Comparison of ENCODE assay signal across 9 cellular contexts in the genomic region with DNA sequence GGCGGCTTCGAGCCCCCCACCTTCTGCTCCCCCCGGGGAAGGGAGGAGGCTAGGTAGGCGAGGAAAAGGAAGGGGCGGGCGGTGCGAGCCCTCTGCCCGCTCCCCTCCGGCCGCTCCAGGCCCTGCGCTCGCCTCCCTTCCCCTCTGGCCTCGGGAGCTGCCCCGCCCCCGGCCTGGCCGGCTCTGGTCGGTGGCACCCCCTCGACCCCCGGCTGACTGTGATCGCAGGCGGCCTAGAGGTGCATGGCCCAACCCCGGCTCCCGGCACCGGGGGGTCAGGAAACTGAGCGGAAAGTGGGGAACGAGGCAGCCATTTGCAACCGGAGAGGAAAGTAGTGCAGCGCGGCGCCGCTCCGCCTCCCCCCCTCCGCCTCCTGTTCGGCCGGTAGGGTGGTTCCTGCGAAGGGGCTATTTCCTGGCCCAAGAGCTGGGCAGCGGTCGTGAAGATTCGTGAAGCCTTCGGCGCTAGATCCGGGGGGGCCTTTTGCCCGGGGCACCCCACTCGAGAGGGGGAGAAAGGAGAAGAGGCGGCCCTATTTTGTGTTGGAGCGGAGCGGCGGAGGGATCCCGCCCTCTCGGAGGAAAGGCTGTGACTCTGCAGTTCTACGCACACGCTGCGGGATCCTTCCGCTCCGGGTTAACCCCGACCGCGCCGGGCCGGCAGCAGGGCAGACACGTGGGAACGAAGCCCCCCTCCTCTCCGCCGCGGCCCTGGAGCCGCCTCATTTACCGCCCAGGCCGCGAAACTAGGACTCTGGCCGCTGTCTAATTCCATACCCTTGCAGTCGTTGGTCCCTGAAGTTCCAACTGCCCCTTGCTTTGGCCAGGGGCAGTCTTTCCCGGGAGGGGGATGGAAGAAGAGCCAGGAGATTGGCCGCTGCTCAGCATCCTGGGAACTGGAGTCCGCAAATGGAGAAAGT. TPM values are rescaled to one million over a fixed set of nuclear protein-coding genes. Genes with fewer than 3 reads are reported as not detected.
DNase-seq lines count a peak whose midpoint lies in the region; ATAC-seq, FAIRE-seq and TF ChIP-seq lines count a peak whose summit lies in the region.
"Had no signal": no experiment of that assay in that cellular context is flagged by ENCODE, and none has a peak within 500 bp of the region (broad histone marks: within the 10 kb centered on the region; RNA-seq: fewer than 3 reads in every experiment).

A gene with protein sequence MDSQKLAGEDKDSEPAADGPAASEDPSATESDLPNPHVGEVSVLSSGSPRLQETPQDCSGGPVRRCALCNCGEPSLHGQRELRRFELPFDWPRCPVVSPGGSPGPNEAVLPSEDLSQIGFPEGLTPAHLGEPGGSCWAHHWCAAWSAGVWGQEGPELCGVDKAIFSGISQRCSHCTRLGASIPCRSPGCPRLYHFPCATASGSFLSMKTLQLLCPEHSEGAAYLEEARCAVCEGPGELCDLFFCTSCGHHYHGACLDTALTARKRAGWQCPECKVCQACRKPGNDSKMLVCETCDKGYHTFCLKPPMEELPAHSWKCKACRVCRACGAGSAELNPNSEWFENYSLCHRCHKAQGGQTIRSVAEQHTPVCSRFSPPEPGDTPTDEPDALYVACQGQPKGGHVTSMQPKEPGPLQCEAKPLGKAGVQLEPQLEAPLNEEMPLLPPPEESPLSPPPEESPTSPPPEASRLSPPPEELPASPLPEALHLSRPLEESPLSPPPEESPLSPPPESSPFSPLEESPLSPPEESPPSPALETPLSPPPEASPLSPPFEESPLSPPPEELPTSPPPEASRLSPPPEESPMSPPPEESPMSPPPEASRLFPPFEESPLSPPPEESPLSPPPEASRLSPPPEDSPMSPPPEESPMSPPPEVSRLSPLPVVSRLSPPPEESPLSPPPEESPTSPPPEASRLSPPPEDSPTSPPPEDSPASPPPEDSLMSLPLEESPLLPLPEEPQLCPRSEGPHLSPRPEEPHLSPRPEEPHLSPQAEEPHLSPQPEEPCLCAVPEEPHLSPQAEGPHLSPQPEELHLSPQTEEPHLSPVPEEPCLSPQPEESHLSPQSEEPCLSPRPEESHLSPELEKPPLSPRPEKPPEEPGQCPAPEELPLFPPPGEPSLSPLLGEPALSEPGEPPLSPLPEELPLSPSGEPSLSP (N-terminal part only) (minus strand): TSS at position 558 of the 920 bp plus-strand sequence. CDS start 5,470 bp downstream, outside the sequence.

- H3K9ac ChIP-seq in HUES6 (ENCODE audit: low read length) (peak within 1 kb of the TSS; percentile 97), OCI-LY1 (ENCODE audit: low read length) (peak within 1 kb of the TSS; percentile 89), endothelial cell of umbilical vein (replicated peaks; ENCODE audit: extremely low read depth, insufficient read depth, low read length) (peak within 1 kb of the TSS; percentile 97)

- H3F3A ChIP-seq in OCI-LY1 (ENCODE audit: insufficient read depth, low read length) = no peaks in the 10 kb centered on the region

- H3K27ac ChIP-seq in HUES6 (ENCODE audit: low read depth, low read length) = peak within 1 kb of the TSS; percentile 100
- peak within 1 kb of the TSS; percentile 70 for H3K27ac ChIP-seq in OCI-LY1 (ENCODE audit: low read depth, low read length, poor library complexity, severe bottlenecking)
- peak within 1 kb of the TSS; percentile 93 for H3K27ac ChIP-seq in endothelial cell of umbilical vein (ENCODE audit: insufficient read depth, low read depth, low read length)

- H3K4me2 ChIP-seq in OCI-LY1 (ENCODE audit: low read length) (peak within 1 kb of the TSS; percentile 99), endothelial cell of umbilical vein (ENCODE audit: insufficient read depth, low read length) (peak within 1 kb of the TSS; percentile 96)

- H3K9me2 ChIP-seq in OCI-LY1 (ENCODE audit: low read depth, low read length) = no peaks in the 10 kb centered on the region

- peaks cover 48% of the 10 kb centered on the region for H3K79me2 ChIP-seq in OCI-LY1 (ENCODE audit: insufficient read depth, low read length)
- peaks cover 54% of the 10 kb centered on the region for H3K79me2 ChIP-seq in endothelial cell of umbilical vein (ENCODE audit: control insufficient read depth, insufficient read depth, low read length)

- peak; percentile 85 for TF ChIP-seq POLR2A in endothelial cell of umbilical vein (IDR thresholded peaks at IDR 0.05; ENCODE audit: low read depth, low read length)

- peak; percentile 39 for DNase-seq in BJ (ENCODE audit: low read depth)
- DNase-seq in activated CD8-positive, alpha-beta memory T cell treated with anti-CD3 and anti-CD28 coated beads, Interleukin-2, amount 50 U/mL, for 4 hours = peak; percentile 89
- peak; percentile 92 for DNase-seq in endothelial cell of umbilical vein (ENCODE audit: low read depth, low spot score)
- DNase-seq in midbrain (lab: John Stamatoyannopoulos, UW) = peak; percentile 92
- peak; percentile 79 to 83 for DNase-seq in stimulated activated CD8-positive, alpha-beta memory T cell treated with anti-CD3 and anti-CD28 coated beads, Interleukin-15, amount 100 ng/mL, for 48 hours (ENCODE audit: low read depth in 2 of 2)

- H3K27me3 ChIP-seq in BJ (ENCODE audit: control insufficient read depth, insufficient read depth, low read length) = no peaks in the 10 kb centered on the region
- no peaks in the 10 kb centered on the region for H3K27me3 ChIP-seq in HUES6 (ENCODE audit: control insufficient read depth, insufficient read depth, low read length)
- H3K27me3 ChIP-seq in OCI-LY1 (ENCODE audit: insufficient read depth, low read length) = no peaks in the 10 kb centered on the region
- no peaks in the 10 kb centered on the region for H3K27me3 ChIP-seq in endothelial cell of umbilical vein (ENCODE audit: control insufficient read depth in 2 of 2, insufficient read depth in 2 of 2, low read length in 2 of 2)

- dilution Hi-C loops in endothelial cell of umbilical vein (cut with MboI; ENCODE audit: extremely low pct_ligation_motif_present, low sequenced_read_pairs) = no loop called here

- intact Hi-C loops in endothelial cell of umbilical vein (cut with micrococcal nuclease) = loop anchor here (2.0 kb wide), 1 partner anchor 42 kb away; the partner anchor contains the start of gene PRKAG1

- no peaks in the 10 kb centered on the region for H3K36me3 ChIP-seq in BJ (ENCODE audit: control insufficient read depth, insufficient read depth, low read length)
- 0 out of 2 replicates have a peak, but pooled peaks cover 4% of the 10 kb centered on the region for H3K36me3 ChIP-seq in HUES6 (ENCODE audit: control insufficient read depth, insufficient read depth, low read length)
- peaks cover 3% of the 10 kb centered on the region; the same call in 1 of the 2 replicates for H3K36me3 ChIP-seq in OCI-LY1 (ENCODE audit: insufficient read depth, low read length)
- no peaks in the 10 kb centered on the region for H3K36me3 ChIP-seq in endothelial cell of umbilical vein (ENCODE audit: control insufficient read depth in 2 of 2, extremely low read depth in 1 of 2, insufficient read depth in 2 of 2, low read length in 2 of 2)

- POLR2A ChIA-PET in BJ (lab: Charles Lee) (no interaction called here), endothelial cell of umbilical vein (lab: Charles Lee) (interaction anchor here (1.0 kb wide), 1 partner anchor 50 kb away, joined by 3 read pairs; the partner anchor contains the start of gene LMBR1L)

- BruUV-seq in endothelial cell of umbilical vein (replicated peaks; lab: Mats Ljungman, UMichigan) = TSS peak; percentile 16

- CTCF ChIA-PET in BJ (lab: Yijun Ruan, JAX) = interaction anchor here (1.4 to 2.7 kb wide), 4 partner anchors 28 to 60 kb away, joined by 3 to 10 read pairs (median 6); partner anchors contain the start of gene DHH
- CTCF ChIA-PET in endothelial cell of umbilical vein (lab: Charles Lee) = interaction anchor here (1.0 to 1.2 kb wide), 2 partner anchors 32 to 64 kb away, joined by 3 read pairs; no protein-coding TSS in a partner anchor

- ATAC-seq in GM19452 (IDR thresholded peaks at IDR 0.05; ENCODE audit: unreplicated experiment) = peak; percentile 39

- H4K20me1 ChIP-seq in OCI-LY1 (ENCODE audit: insufficient read depth, low read length) = 0 out of 2 replicates have a peak, but pooled peaks cover 2% of the 10 kb centered on the region
- peaks cover 4% of the 10 kb centered on the region for H4K20me1 ChIP-seq in endothelial cell of umbilical vein (replicated peaks; ENCODE audit: control insufficient read depth, extremely low read depth, insufficient read depth, low read length)

- FAIRE-seq in endothelial cell of umbilical vein (lab: Jason Lieb, UNC) = peak; percentile 88
- FAIRE-seq: colon had no signal

- TF ChIP-seq CTCF in BJ (IDR thresholded peaks at IDR 0.05; ENCODE audit: insufficient read depth, low read depth, low read length) = peak; percentile 49
- no peak; the same call in 1 of the 2 replicates for TF ChIP-seq CTCF in OCI-LY1 (IDR thresholded peaks at IDR 0.05; ENCODE audit: low read length)
- TF ChIP-seq CTCF in endothelial cell of umbilical vein (IDR thresholded peaks at IDR 0.05; ENCODE audit: extremely low read depth in 1 of 2, insufficient read depth in 1 of 2, low read depth in 1 of 2, low read length in 2 of 2) = peak; percentile 6 to 13

- H3K9me1 ChIP-seq in endothelial cell of umbilical vein (replicated peaks; ENCODE audit: control insufficient read depth, extremely low read depth, insufficient read depth, low read length) = no peaks in the 10 kb centered on the region

- no peaks in the 10 kb centered on the region for H3K9me3 ChIP-seq in HUES6 (ENCODE audit: control insufficient read depth, insufficient read depth, low read depth, low read length)
- H3K9me3 ChIP-seq in OCI-LY1 (ENCODE audit: low read length) = no peaks in the 10 kb centered on the region
- H3K9me3 ChIP-seq in endothelial cell of umbilical vein (replicated peaks; ENCODE audit: control insufficient read depth, insufficient read depth, low read length) = no peaks in the 10 kb centered on the region

- H3K4me3 ChIP-seq in BJ (ENCODE audit: low read depth, low read length) (peak within 1 kb of the TSS; percentile 88), HUES6 (ENCODE audit: low read depth, low read length) (peak within 1 kb of the TSS; percentile 96), OCI-LY1 (ENCODE audit: low read depth, low read length, poor library complexity, severe bottlenecking) (peak within 1 kb of the TSS; percentile 76), endothelial cell of umbilical vein (replicated peaks in 1 of 3; ENCODE audit: insufficient read depth in 1 of 3, low read depth in 1 of 3, low read length in 3 of 3) (peak within 1 kb of the TSS; percentile 73 to 97 (median 77))

- H3K4me1 ChIP-seq in HUES6 (ENCODE audit: control insufficient read depth, insufficient read depth, low read length) = peaks cover 30% of the 10 kb centered on the region
- peaks cover 53% of the 10 kb centered on the region for H3K4me1 ChIP-seq in OCI-LY1 (ENCODE audit: insufficient read depth, low read length, severe bottlenecking)
- H3K4me1 ChIP-seq in endothelial cell of umbilical vein (ENCODE audit: control insufficient read depth, extremely low read depth, insufficient read depth, low read length) = peaks cover 39% of the 10 kb centered on the region

- peak within 1 kb of the TSS; percentile 23; the same call in 1 of the 2 replicates for H2AFZ ChIP-seq in OCI-LY1 (ENCODE audit: low read length)
- peak within 1 kb of the TSS; percentile 86 for H2AFZ ChIP-seq in endothelial cell of umbilical vein (ENCODE audit: low read depth, low read length)

RNA-seq across cellular contexts. Expression of the gene that starts here (rescaled TPM):
- 8.2 and 9.7 TPM in 2 replicates for polyA plus RNA-seq in BJ (2011; rRNA removed)
- polyA minus RNA-seq in BJ (2011; rRNA and poly(A)+ RNA removed) = 19.1 and 25.5 TPM in 2 replicates
- 106 and 120 TPM in 2 replicates for total RNA-seq in endothelial cell of umbilical vein
- 11.5 and 15.1 TPM in 2 replicates for polyA plus RNA-seq in endothelial cell of umbilical vein
- polyA plus RNA-seq in endothelial cell of umbilical vein (2011; cell fraction: cytosol; rRNA removed) = 23.2 and 26.0 TPM in 2 replicates
- 85.9 and 110 TPM in 2 replicates for polyA plus RNA-seq in endothelial cell of umbilical vein (2011; cell fraction: nucleus; rRNA removed)
- polyA plus RNA-seq in endothelial cell of umbilical vein (2012) = 40.1 and 45.3 TPM in 2 replicates
- 46.9 and 49.0 TPM in 2 replicates for polyA minus RNA-seq in endothelial cell of umbilical vein
- 31.9 TPM for polyA minus RNA-seq in endothelial cell of umbilical vein (2011; cell fraction: cytosol; rRNA and poly(A)+ RNA removed)
- polyA minus RNA-seq in endothelial cell of umbilical vein (2011; cell fraction: nucleus; rRNA and poly(A)+ RNA removed) = 43.5 and 55.7 TPM in 2 replicates

Comparison
In these comparisons a context has a peak if more than half of its experiments do, and no peak if none do; other contexts are left out.
1. Peak in every context shown above with its lines: DNase-seq, ATAC-seq, H3K4me3 ChIP-seq and H3K27ac ChIP-seq.
2. DNase-seq: peak in every context shown above with its lines; median percentile 92 in endothelial cell of umbilical vein; 92 in midbrain; 89 in activated CD8-positive, alpha-beta memory T cell treated with anti-CD3 and anti-CD28 coated beads, Interleukin-2, amount 50 U/mL, for 4 hours; 81 in stimulated activated CD8-positive, alpha-beta memory T cell treated with anti-CD3 and anti-CD28 coated beads, Interleukin-15, amount 100 ng/mL, for 48 hours; 39 in BJ.